Comparison of ENCODE assay signal across 13 cellular contexts in the genomic region with DNA sequence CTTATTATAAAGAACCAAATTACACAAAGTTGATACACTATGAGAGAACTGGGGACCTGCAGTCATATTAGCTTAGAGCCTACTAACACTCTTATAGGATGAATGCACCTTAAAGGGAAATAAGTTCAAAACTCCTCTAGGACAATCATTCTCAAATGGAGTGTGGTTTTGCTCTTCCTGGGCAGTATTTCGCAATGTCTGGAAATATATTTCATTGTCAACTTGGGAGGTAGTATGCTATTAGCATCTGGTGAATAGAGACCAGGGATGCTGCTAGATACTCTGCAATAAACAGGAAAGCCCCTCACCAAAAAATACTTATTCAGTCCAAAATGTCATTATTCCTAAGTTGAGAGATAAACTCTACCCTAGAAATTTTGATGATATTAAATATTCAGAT.
DNase-seq lines count a peak whose midpoint lies in the region; ATAC-seq and TF ChIP-seq lines count a peak whose summit lies in the region.
"Had no signal": no experiment of that assay in that cellular context is flagged by ENCODE, and none has a peak within 500 bp of the region (broad histone marks: within the 10 kb centered on the region; RNA-seq: fewer than 3 reads in every experiment).

No MANE protein-coding gene starts in this region.

- no peak overlapping the region for H3K9ac ChIP-seq in IMR-90 (ENCODE audit: low read depth, low read length)
- H3K9ac ChIP-seq: BLaER1 treated with 17β-estradiol and CSF1 and Interleukin-3, amounts not matched to agents 10 nM and 100 nM; GM23248 had no signal

- no peak for TF ChIP-seq RAD21 in IMR-90 (IDR thresholded peaks at IDR 0.05; ENCODE audit: low read length)

- no peak for ATAC-seq in IMR-90 (ENCODE audit: low read depth)
- ATAC-seq: CD8-positive, alpha-beta T cell had no signal

- H3K23ac ChIP-seq in IMR-90 (ENCODE audit: low read depth, low read length): no peak overlapping the region

- CTCF ChIA-PET in IMR-90 (lab: Yijun Ruan, JAX): no interaction called here

- no peak for TF ChIP-seq POLR2A in IMR-90 (IDR thresholded peaks at IDR 0.05; ENCODE audit: low read depth, low read length)

- no peak overlapping the region for H2BK120ac ChIP-seq in IMR-90 (ENCODE audit: low read depth, low read length)

- H3K4me2 ChIP-seq in IMR-90 (ENCODE audit: low read depth, low read length): no peak overlapping the region
- H3K4me2 ChIP-seq: BLaER1 treated with 17β-estradiol and CSF1 and Interleukin-3, amounts not matched to agents 10 nM and 100 nM had no signal

- no peak overlapping the region for H2AK5ac ChIP-seq in IMR-90 (ENCODE audit: low read depth, low read length)

- H4K20me1 ChIP-seq in IMR-90 (ENCODE audit: insufficient read depth, low read length): no peaks in the 10 kb centered on the region
- H4K20me1 ChIP-seq: BLaER1 treated with 17β-estradiol and CSF1 and Interleukin-3, amounts not matched to agents 10 nM and 100 nM had no signal

- no CpG with 5 or more reads among the region's 1 CpG for WGBS in IMR-90 (ENCODE audit: extremely low coverage in 2 of 2, insufficient read length in 1 of 2), 2 experiments

- H3K27ac ChIP-seq in IMR-90 (ENCODE audit: insufficient read depth, low read length): no peak overlapping the region
- H3K27ac ChIP-seq: BLaER1 treated with 17β-estradiol and CSF1 and Interleukin-3, amounts not matched to agents 10 nM and 100 nM; GM23248 had no signal

- H3K9me3 ChIP-seq in IMR-90 (ENCODE audit: control insufficient read depth, insufficient read depth, low read length): peaks cover 2% of the 10 kb centered on the region; the same call in 1 of the 2 replicates

- no TSS peak for BruUV-seq in IMR-90 (replicated peaks; lab: Mats Ljungman, UMichigan)

- H3K18ac ChIP-seq in IMR-90 (ENCODE audit: low read depth, low read length): no peak overlapping the region

- no peak overlapping the region for H2BK5ac ChIP-seq in IMR-90 (ENCODE audit: low read depth, low read length, poor library complexity, severe bottlenecking)

- H3K4me1 ChIP-seq in IMR-90 (ENCODE audit: control insufficient read depth, insufficient read depth, low read length): no peaks in the 10 kb centered on the region
- H3K4me1 ChIP-seq: BLaER1 treated with 17β-estradiol and CSF1 and Interleukin-3, amounts not matched to agents 10 nM and 100 nM had no signal

- no peaks in the 10 kb centered on the region for H3K36me3 ChIP-seq in IMR-90 (ENCODE audit: control insufficient read depth, insufficient read depth, low read length)
- H3K36me3 ChIP-seq: BLaER1 treated with 17β-estradiol and CSF1 and Interleukin-3, amounts not matched to agents 10 nM and 100 nM had no signal

- H3K56ac ChIP-seq in IMR-90 (ENCODE audit: extremely low read depth, insufficient read depth, low read length): no peak overlapping the region

- no peak overlapping the region for H3K14ac ChIP-seq in IMR-90 (replicated peaks; ENCODE audit: low read depth, low read length)

- no peaks in the 10 kb centered on the region for H3K27me3 ChIP-seq in IMR-90 (ENCODE audit: control insufficient read depth, insufficient read depth, low read length)
- H3K27me3 ChIP-seq: BLaER1 treated with 17β-estradiol and CSF1 and Interleukin-3, amounts not matched to agents 10 nM and 100 nM had no signal

- H2AFZ ChIP-seq in IMR-90 (replicated peaks; ENCODE audit: low read length, poor library complexity): no peak overlapping the region
- H2AFZ ChIP-seq: GM23248 had no signal

- no peak overlapping the region for H3K4ac ChIP-seq in IMR-90 (ENCODE audit: low read depth, low read length)

- no peak overlapping the region for H4K8ac ChIP-seq in IMR-90 (ENCODE audit: low read depth in 2 of 2, low read length in 2 of 2)

- DNase-seq in IMR-90 (no peak), LHCN-M2 (ENCODE audit: low read depth) (peak; percentile 31), choroid plexus epithelial cell (ENCODE audit: low read depth) (peak; percentile 13), renal cortical epithelial cell (ENCODE audit: low read depth) (peak; percentile 47), kidney tubule cell (ENCODE audit: low spot score) (no peak), SIG-M5 treated with dmso at 0.1 percent for 504 hours (lab: John Stamatoyannopoulos, UW; ENCODE audit: unreplicated experiment) (no peak)
- DNase-seq: Calu3; CD8-positive, alpha-beta T cell; DMS79 treated with DMSO at 0.1 percent for 48 hours; GF-D8; GM23248; HCEC 1CT had no signal

- no peak overlapping the region for H2BK15ac ChIP-seq in IMR-90 (ENCODE audit: low read depth, low read length)

- in situ Hi-C loops in IMR-90 (cut with MboI; ENCODE audit: low sequenced_read_pairs): no loop called here

- H2AK9ac ChIP-seq in IMR-90 (replicated peaks; ENCODE audit: low read depth, low read length, poor library complexity): no peak overlapping the region

- H3K79me1 ChIP-seq in IMR-90 (ENCODE audit: low read depth in 1 of 2, low read length in 2 of 2): no peaks in the 10 kb centered on the region

- H3K4me3 ChIP-seq in IMR-90 (ENCODE audit: insufficient read depth, low read depth, low read length) (no peak overlapping the region), choroid plexus epithelial cell (ENCODE audit: low read depth, low read length) (no peak overlapping the region)
- H3K4me3 ChIP-seq: BLaER1 treated with 17β-estradiol and CSF1 and Interleukin-3, amounts not matched to agents 10 nM and 100 nM; GM23248 had no signal

- dilution Hi-C loops in IMR-90 (cut with HindIII; ENCODE audit: low sequenced_read_pairs, unreplicated experiment): no loop called here

- H4K5ac ChIP-seq in IMR-90 (ENCODE audit: low read depth, low read length): no peak overlapping the region

- POLR2A ChIA-PET in IMR-90 (lab: Charles Lee; ENCODE audit: unreplicated experiment): no interaction called here

- intact Hi-C loops in IMR-90 (cut with micrococcal nuclease): no loop called here

- no peak for TF ChIP-seq CTCF in IMR-90 (conservative IDR thresholded peaks at IDR 0.05; ENCODE audit: low read depth, low read length)
- TF ChIP-seq CTCF in choroid plexus epithelial cell (conservative IDR thresholded peaks at IDR 0.05; ENCODE audit: low read depth, low read length): no peak

- no peak overlapping the region for H2BK20ac ChIP-seq in IMR-90 (ENCODE audit: low read depth, low read length)

- H4K91ac ChIP-seq in IMR-90 (ENCODE audit: insufficient read depth, low read depth, low read length): no peak overlapping the region

- H3K9me1 ChIP-seq in IMR-90 (ENCODE audit: insufficient read depth, low read length): no peaks in the 10 kb centered on the region

TF ChIP-seq in IMR-90, 13 proteins besides CTCF, POLR2A, EP300 and RAD21:
- peak; percentile 66 for TF ChIP-seq CEBPB (IDR thresholded peaks at IDR 0.05; ENCODE audit: low read depth, low read length)
- TF ChIP-seq, protein P1, sequence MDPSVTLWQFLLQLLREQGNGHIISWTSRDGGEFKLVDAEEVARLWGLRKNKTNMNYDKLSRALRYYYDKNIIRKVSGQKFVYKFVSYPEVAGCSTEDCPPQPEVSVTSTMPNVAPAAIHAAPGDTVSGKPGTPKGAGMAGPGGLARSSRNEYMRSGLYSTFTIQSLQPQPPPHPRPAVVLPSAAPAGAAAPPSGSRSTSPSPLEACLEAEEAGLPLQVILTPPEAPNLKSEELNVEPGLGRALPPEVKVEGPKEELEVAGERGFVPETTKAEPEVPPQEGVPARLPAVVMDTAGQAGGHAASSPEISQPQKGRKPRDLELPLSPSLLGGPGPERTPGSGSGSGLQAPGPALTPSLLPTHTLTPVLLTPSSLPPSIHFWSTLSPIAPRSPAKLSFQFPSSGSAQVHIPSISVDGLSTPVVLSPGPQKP (IDR thresholded peaks at IDR 0.05; ENCODE audit: borderline replicate concordance, low read depth, low read length): no peak
- TF ChIP-seq MAFK (IDR thresholded peaks at IDR 0.05; ENCODE audit: low read depth, low read length): no peak
- no peak for TF ChIP-seq RCOR1 (IDR thresholded peaks at IDR 0.05; ENCODE audit: insufficient replicate concordance, low read length)
- no peak for TF ChIP-seq NFE2L2 (IDR thresholded peaks at IDR 0.05; ENCODE audit: low read depth, low read length)
- TF ChIP-seq RFX5 (IDR thresholded peaks at IDR 0.05; ENCODE audit: low read depth, low read length): no peak
TF ChIP-seq in IMR-90: peak in this region for 1.

Comparison
In these comparisons a context has a peak if more than half of its experiments do, and no peak if none do; other contexts are left out.
1. DNase-seq: peak in LHCN-M2 (single experiment), choroid plexus epithelial cell (single experiment) and renal cortical epithelial cell (single experiment); none in IMR-90 (single experiment), kidney tubule cell (single experiment) and SIG-M5 treated with dmso at 0.1 percent for 504 hours (single experiment).